ENCODE assay signal across 8 cellular contexts in genomic region chr7:31470883-31471282, GRCh38. TPM values are rescaled to one million over a fixed set of nuclear protein-coding genes. Genes with fewer than 3 reads are reported as not detected.
"Had no signal": no experiment of that assay in that cellular context is flagged by ENCODE, and none has a peak within 500 bp of the region (broad histone marks: within the 10 kb centered on the region; RNA-seq: fewer than 3 reads in every experiment).

No MANE protein-coding gene starts in this region.

RNA-seq across cellular contexts. Expression of gene ITPRID1, which starts 43.0 kb away (rescaled TPM):
- total RNA-seq: subcutaneous adipose tissue, thoracic aorta, thyroid gland, tibial nerve, upper lobe of right lung, ureter, urinary bladder, vagina had no signal
- polyA plus RNA-seq: urinary bladder had no signal
